Comparison of ENCODE assay signal across 23 cellular contexts in genomic region chr15:78684645-78685044, GRCh38. TPM values are rescaled to one million over a fixed set of nuclear protein-coding genes. Genes with fewer than 3 reads are reported as not detected.
DNase-seq lines count a peak whose midpoint lies in the region; ATAC-seq, FAIRE-seq and TF ChIP-seq lines count a peak whose summit lies in the region.
"Had no signal": no experiment of that assay in that cellular context is flagged by ENCODE, and none has a peak within 500 bp of the region (broad histone marks: within the 10 kb centered on the region; RNA-seq: fewer than 3 reads in every experiment).

No MANE protein-coding gene starts in this region.

- no peak for TF ChIP-seq RAD21 in H1 (IDR thresholded peaks at IDR 0.05 in 1 of 2, conservative IDR thresholded peaks at IDR 0.05 in 1 of 2; ENCODE audit: low read depth in 2 of 2, low read length in 2 of 2)

- no peak overlapping the region for H2BK120ac ChIP-seq in H1 (replicated peaks; ENCODE audit: low read depth, low read length)

- H3K79me1 ChIP-seq in H1 (ENCODE audit: low read depth, low read length) = no peaks in the 10 kb centered on the region

- peak; percentile 22 for DNase-seq in cardiac septum (ENCODE audit: low spot score)
- DNase-seq in left ventricle myocardium inferior = no peak
- peak; percentile 16 for DNase-seq in NCI-H2081 treated with DMSO at 0.1 percent for 48 hours (lab: John Stamatoyannopoulos, UW)
- DNase-seq in H1 (ENCODE audit: low read depth in 1 of 2, low spot score in 2 of 2) = peak in 1 of 2 experiments; percentile 20
- DNase-seq in SKM-1 (lab: John Stamatoyannopoulos, UW; ENCODE audit: unreplicated experiment) = no peak
- DNase-seq in MM.1S = no peak
- DNase-seq in stimulated activated naive CD8-positive, alpha-beta T cell treated with anti-CD3 and anti-CD28 coated beads, Interleukin-15, amount 100 ng/mL, for 72 hours = no peak
- DNase-seq in NCI-H187 treated with DMSO at 0.1 percent for 48 hours (lab: John Stamatoyannopoulos, UW) = no peak
- DNase-seq: activated CD4-positive, alpha-beta T cell treated with anti-CD3 and anti-CD28 coated beads, Interleukin-2, amount 10 ng/mL, durations not matched to agents 24 days and 14 days; activated T-cell treated with anti-CD3 and anti-CD28 coated beads for 4 hours; amniotic stem cell; effector CD4-positive, alpha-beta T cell; Kasumi-1; naive B cell; NCI-H2107; NK-92 treated with Interleukin-12 subunit alpha and Interleukin-12 subunit beta, amount 100 ng/mL, for 24 hours; stimulated activated CD4-positive, alpha-beta T cell treated with anti-CD3 and anti-CD28 coated beads, Interleukin-1b, Interleukin-23, amount 100 ng/mL, for 48 hours; stimulated activated naive CD8-positive, alpha-beta T cell treated with anti-CD3 and anti-CD28 coated beads, Interleukin-15, Interleukin-2, amounts not matched to agents 100 U/mL and 50 U/mL, for 24 hours; upper lobe of right lung had no signal

- no peak overlapping the region for H3K27ac Mint-ChIP-seq in stimulated activated naive CD8-positive, alpha-beta T cell treated with anti-CD3 and anti-CD28 coated beads, Interleukin-15, amount 100 ng/mL, for 72 hours
- H3K27ac Mint-ChIP-seq: activated CD4-positive, alpha-beta T cell treated with anti-CD3 and anti-CD28 coated beads, Interleukin-2, amount 10 ng/mL, durations not matched to agents 24 days and 14 days; naive B cell had no signal

- peaks cover 18% of the 10 kb centered on the region for H3K4me1 ChIP-seq in left ventricle myocardium inferior
- peaks cover 9 to 18% (median 16%) of the 10 kb centered on the region in 4 experiments for H3K4me1 ChIP-seq in H1 (replicated peaks in 1 of 4; ENCODE audit: control insufficient read depth in 3 of 4, insufficient read depth in 4 of 4, low read length in 3 of 4)
- H3K4me1 ChIP-seq in MM.1S (ENCODE audit: low read length) = no peaks in the 10 kb centered on the region
- H3K4me1 ChIP-seq: upper lobe of right lung had no signal

- no peak overlapping the region for H4K5ac ChIP-seq in H1 (ENCODE audit: insufficient read length, low read depth, low read length)

- H2AK5ac ChIP-seq in H1 (ENCODE audit: low read depth, low read length) = no peak overlapping the region

- no peak overlapping the region for H3K23ac ChIP-seq in H1 (ENCODE audit: insufficient read length)

- no peak overlapping the region for H4K91ac ChIP-seq in H1 (replicated peaks; ENCODE audit: insufficient read length, low read length)

- 88% methylated on average over 2 of the region's 2 CpGs; no CpG with 5 or more reads in 1 of the 2 experiments for WGBS in H1 (ENCODE audit: extremely low coverage in 1 of 2, insufficient coverage in 1 of 2, insufficient read length in 1 of 2, insufficient replicate concordance in 2 of 2, low coverage in 1 of 2, low lambda C conversion rate in 2 of 2, missing lambda C conversion rate in 1 of 2), 2 experiments

- H3K23me2 ChIP-seq in H1 (ENCODE audit: low read depth, low read length) = no peaks in the 10 kb centered on the region

- H3K27me3 ChIP-seq in left ventricle myocardium inferior (ENCODE audit: low read depth) = no peaks in the 10 kb centered on the region
- no peaks in the 10 kb centered on the region for H3K27me3 ChIP-seq in H1 (replicated peaks in 1 of 4; ENCODE audit: control insufficient read depth in 3 of 4, extremely low read depth in 1 of 4, insufficient read depth in 3 of 4, low read length in 3 of 4)
- H3K27me3 ChIP-seq in MM.1S (replicated peaks; ENCODE audit: insufficient read depth, low read length) = no peaks in the 10 kb centered on the region
- H3K27me3 ChIP-seq: upper lobe of right lung had no signal

- 0 out of 2 replicates have a peak overlapping the region, but pooled peaks have one; percentile 9 for H3K18ac ChIP-seq in H1 (ENCODE audit: extremely low read depth, low read length)

- POLR2A ChIA-PET in H1 (lab: Charles Lee; ENCODE audit: partially characterized antibody) = no interaction called here

- no peak overlapping the region for H3K56ac ChIP-seq in H1 (replicated peaks; ENCODE audit: insufficient read length, low read depth, low read length)

- no peaks in the 10 kb centered on the region for H3K9me3 ChIP-seq in left ventricle myocardium inferior (replicated peaks)
- no peaks in the 10 kb centered on the region for H3K9me3 ChIP-seq in H1 (ENCODE audit: insufficient read depth in 2 of 2, low read depth in 1 of 2, low read length in 1 of 2)
- H3K9me3 ChIP-seq in MM.1S (replicated peaks; ENCODE audit: insufficient read depth, low read length) = no peaks in the 10 kb centered on the region
- H3K9me3 ChIP-seq: esophagus muscularis mucosa, upper lobe of right lung had no signal

- 0 out of 2 replicates have a peak overlapping the region, but pooled peaks have one; percentile 33 for H2BK12ac ChIP-seq in H1 (ENCODE audit: low read depth, low read length)

- no peak for TF ChIP-seq POLR2A in H1 (IDR thresholded peaks at IDR 0.05; ENCODE audit: control extremely low read depth in 1 of 2, low read depth in 2 of 2, low read length in 2 of 2)

- H3K27me3 Mint-ChIP-seq in stimulated activated naive CD8-positive, alpha-beta T cell treated with anti-CD3 and anti-CD28 coated beads, Interleukin-15, amount 100 ng/mL, for 72 hours = no peaks in the 10 kb centered on the region
- H3K27me3 Mint-ChIP-seq: naive B cell had no signal

- H2AFZ ChIP-seq in H1 (ENCODE audit: low read length) (no peak overlapping the region), MM.1S (ENCODE audit: low read length) (no peak overlapping the region)
- H2AFZ ChIP-seq: parathyroid adenoma had no signal

- H3K79me2 ChIP-seq in H1 (ENCODE audit: control insufficient read depth in 1 of 2, insufficient read depth in 2 of 2, low read length in 2 of 2) = no peaks in the 10 kb centered on the region
- H3K79me2 ChIP-seq in MM.1S (ENCODE audit: low read length) = no peaks in the 10 kb centered on the region
- H3K79me2 ChIP-seq: parathyroid adenoma had no signal

- no peaks in the 10 kb centered on the region for H3F3A ChIP-seq in MM.1S (ENCODE audit: insufficient read depth, low read length)

- intact Hi-C loops in cardiac septum (cut with DNase I) = no loop called here
- intact Hi-C loops in left ventricle myocardium inferior (cut with micrococcal nuclease) = no loop called here

- TF ChIP-seq CTCF in left ventricle myocardium inferior (IDR thresholded peaks at IDR 0.05; ENCODE audit: borderline replicate concordance) (no peak), H1 (IDR thresholded peaks at IDR 0.05; ENCODE audit: control extremely low read depth in 1 of 3, insufficient read depth in 1 of 3, low read depth in 1 of 3, low read length in 3 of 3) (no peak), MM.1S (IDR thresholded peaks at IDR 0.05; ENCODE audit: low read length) (no peak)

- no peaks in the 10 kb centered on the region for H4K20me1 ChIP-seq in H1 (replicated peaks in 1 of 2; ENCODE audit: control insufficient read depth in 1 of 2, insufficient read depth in 2 of 2, low read length in 2 of 2)
- H4K20me1 ChIP-seq in MM.1S (ENCODE audit: insufficient read depth, low read length) = no peaks in the 10 kb centered on the region

- no peak overlapping the region for H2BK5ac ChIP-seq in H1 (ENCODE audit: low read depth, low read length)

- no peak for ATAC-seq in stimulated activated naive CD8-positive, alpha-beta T cell treated with anti-CD3 and anti-CD28 coated beads, Interleukin-15, amount 100 ng/mL, for 72 hours
- ATAC-seq: stimulated activated naive CD8-positive, alpha-beta T cell treated with anti-CD3 and anti-CD28 coated beads, Interleukin-15, Interleukin-2, amounts not matched to agents 100 U/mL and 50 U/mL, for 24 hours; upper lobe of right lung had no signal

- no peaks in the 10 kb centered on the region for H3K9me3 Mint-ChIP-seq in stimulated activated naive CD8-positive, alpha-beta T cell treated with anti-CD3 and anti-CD28 coated beads, Interleukin-15, amount 100 ng/mL, for 72 hours
- H3K9me3 Mint-ChIP-seq: activated CD4-positive, alpha-beta T cell treated with anti-CD3 and anti-CD28 coated beads, Interleukin-2, amount 10 ng/mL, durations not matched to agents 24 days and 14 days; central memory CD8-positive, alpha-beta T cell had no signal

- no peak for TF ChIP-seq EP300 in H1 (IDR thresholded peaks at IDR 0.05; ENCODE audit: borderline replicate concordance in 1 of 2, low read depth in 2 of 2, low read length in 2 of 2)

- H3K9me2 ChIP-seq in MM.1S (replicated peaks; ENCODE audit: insufficient read depth, low read length) = no peaks in the 10 kb centered on the region

- no peaks in the 10 kb centered on the region for H3K36me3 ChIP-seq in left ventricle myocardium inferior
- no peaks in the 10 kb centered on the region for H3K36me3 ChIP-seq in H1 (ENCODE audit: control insufficient read depth in 2 of 4, insufficient read depth in 4 of 4, low read length in 3 of 4)
- H3K36me3 ChIP-seq in MM.1S (replicated peaks; ENCODE audit: insufficient read depth, low read length) = no peaks in the 10 kb centered on the region
- H3K36me3 ChIP-seq: esophagus muscularis mucosa, upper lobe of right lung had no signal

- no peak overlapping the region for H3K4me3 Mint-ChIP-seq in stimulated activated naive CD8-positive, alpha-beta T cell treated with anti-CD3 and anti-CD28 coated beads, Interleukin-15, amount 100 ng/mL, for 72 hours
- H3K4me3 Mint-ChIP-seq: activated CD4-positive, alpha-beta T cell treated with anti-CD3 and anti-CD28 coated beads, Interleukin-2, amount 10 ng/mL, durations not matched to agents 24 days and 14 days; central memory CD8-positive, alpha-beta T cell; naive B cell had no signal

- no peak overlapping the region for H3K27ac ChIP-seq in left ventricle myocardium inferior (replicated peaks)
- no peak overlapping the region for H3K27ac ChIP-seq in H1 (ENCODE audit: low read depth, low read length)
- no peak overlapping the region for H3K27ac ChIP-seq in MM.1S (ENCODE audit: low read length)
- H3K27ac ChIP-seq: esophagus muscularis mucosa, parathyroid adenoma, upper lobe of right lung had no signal

- H2BK20ac ChIP-seq in H1 (ENCODE audit: low read length) = no peak overlapping the region

- H3K9ac ChIP-seq in H1 (replicated peaks in 1 of 4; ENCODE audit: extremely low read depth in 1 of 4, low read depth in 3 of 4, low read length in 3 of 4) (no peak overlapping the region), MM.1S (ENCODE audit: low read length) (no peak overlapping the region)
- H3K9ac ChIP-seq: parathyroid adenoma had no signal

- H3K4me3 ChIP-seq in left ventricle myocardium inferior = no peak overlapping the region
- H3K4me3 ChIP-seq in H1 (ENCODE audit: extremely low read depth in 1 of 4, insufficient read depth in 2 of 4, low read depth in 3 of 4, low read length in 4 of 4) = no peak overlapping the region
- no peak overlapping the region for H3K4me3 ChIP-seq in MM.1S (ENCODE audit: low read length)
- H3K4me3 ChIP-seq: esophagus muscularis mucosa, lung, upper lobe of right lung had no signal

- CTCF ChIA-PET in H1 (lab: Charles Lee; ENCODE audit: partially characterized antibody) = interaction anchor here (0.7 to 4.8 kb wide), 15 partner anchors 10 to 65 kb away, joined by 3 to 31 read pairs (median 5); no protein-coding TSS in a partner anchor

- H3K4me2 ChIP-seq in H1 (ENCODE audit: insufficient read depth in 1 of 2, low read depth in 2 of 2, low read length in 2 of 2) = 0 out of 4 replicates have a peak overlapping the region, but pooled peaks of 1 of the 2 experiments have one; percentile 25
- H3K4me2 ChIP-seq in MM.1S (ENCODE audit: low read depth, low read length) = no peak overlapping the region

- no peak overlapping the region for H3K4ac ChIP-seq in H1 (replicated peaks; ENCODE audit: insufficient read length, low read depth, low read length)

- no peak overlapping the region for H4K8ac ChIP-seq in H1 (ENCODE audit: extremely low read depth, insufficient read depth, low read length)

- peaks cover 10% of the 10 kb centered on the region for H3K4me1 Mint-ChIP-seq in stimulated activated naive CD8-positive, alpha-beta T cell treated with anti-CD3 and anti-CD28 coated beads, Interleukin-15, amount 100 ng/mL, for 72 hours
- H3K4me1 Mint-ChIP-seq: activated CD4-positive, alpha-beta T cell treated with anti-CD3 and anti-CD28 coated beads, Interleukin-2, amount 10 ng/mL, durations not matched to agents 24 days and 14 days; central memory CD8-positive, alpha-beta T cell had no signal

- FAIRE-seq in H1 (lab: Jason Lieb, UNC) = no peak

- H2BK15ac ChIP-seq in H1 (ENCODE audit: low read length) = no peak overlapping the region

- H3K14ac ChIP-seq in H1 (ENCODE audit: insufficient read length) = no peak overlapping the region

RNA-seq across cellular contexts. Expression of gene CHRNB4, which starts 43.6 kb away (rescaled TPM):
- total RNA-seq in cardiac septum = not detected
- total RNA-seq in left ventricle myocardium inferior = not detected
- 2.4 and 2.6 TPM in 2 replicates for total RNA-seq in H1 (2021; fragmentation: NEBNext Ultra II Directional; extraction: Animal tissue kit (Norgen Biotek cat#: 25700))
- polyA plus RNA-seq in H1 (2011; rRNA removed) = 4.1 and 4.5 TPM in 2 replicates
- 2.2 TPM for polyA plus RNA-seq in H1 (2011; cell fraction: cytosol; rRNA removed)
- 2.7 TPM for polyA plus RNA-seq in H1 (2011; cell fraction: nucleus; rRNA removed)
- 2.0 to 3.4 TPM (median 3.1 TPM) in 4 replicates for polyA plus RNA-seq in H1 (2012, experiment 1 of 2)
- polyA plus RNA-seq in H1 (2012, experiment 2 of 2) = 3.1 TPM
- 3.2 TPM for polyA plus RNA-seq in H1 (2013, experiment 1 of 2)
- 3.4 TPM for polyA plus RNA-seq in H1 (2013, experiment 2 of 2)
- polyA minus RNA-seq in H1 (2011; rRNA and poly(A)+ RNA removed) = 5.1 and 6.1 TPM in 2 replicates
- polyA minus RNA-seq in H1 (2011; cell fraction: cytosol; rRNA and poly(A)+ RNA removed) = 2.1 TPM
- 1.5 TPM for polyA minus RNA-seq in H1 (2011; cell fraction: nucleus; rRNA and poly(A)+ RNA removed)
- total RNA-seq: activated CD4-positive, alpha-beta T cell treated with anti-CD3 and anti-CD28 coated beads, Interleukin-2, amount 10 ng/mL, durations not matched to agents 24 days and 14 days; lung; upper lobe of right lung had no signal

Comparison
In these comparisons a context has a peak if more than half of its experiments do, and no peak if none do; other contexts are left out.
1. DNase-seq: peak in cardiac septum (single experiment) and NCI-H2081 treated with DMSO at 0.1 percent for 48 hours (single experiment); none in left ventricle myocardium inferior (single experiment), SKM-1 (single experiment), MM.1S (single experiment), stimulated activated naive CD8-positive, alpha-beta T cell treated with anti-CD3 and anti-CD28 coated beads, Interleukin-15, amount 100 ng/mL, for 72 hours (0 of 2) and NCI-H187 treated with DMSO at 0.1 percent for 48 hours (single experiment).